Comparison of ENCODE assay signal across 8 cellular contexts in the genomic region with DNA sequence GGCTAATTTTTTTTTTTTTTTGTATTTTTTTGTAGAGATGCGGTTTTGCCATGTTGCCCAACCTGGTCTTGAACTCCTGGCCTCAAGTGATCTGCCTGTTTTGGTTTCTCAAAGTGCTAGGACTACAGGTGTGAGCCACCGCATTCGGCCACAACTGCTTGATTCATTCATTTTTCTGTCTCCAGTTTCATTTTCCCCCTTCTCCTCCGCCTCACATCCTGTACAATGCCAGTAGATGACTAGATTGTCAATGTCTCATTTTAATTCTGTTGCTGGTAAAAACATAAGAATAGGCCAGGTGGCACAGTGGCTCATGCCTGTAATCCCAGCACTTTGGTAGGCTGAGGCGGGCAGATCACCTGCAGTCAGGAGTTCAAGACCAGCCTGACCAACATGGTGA. TPM values are rescaled to one million over a fixed set of nuclear protein-coding genes. Genes with fewer than 3 reads are reported as not detected.
DNase-seq lines count a peak whose midpoint lies in the region; ATAC-seq and TF ChIP-seq lines count a peak whose summit lies in the region.

No MANE protein-coding gene starts in this region.

- H3K27me3 Mint-ChIP-seq in IgD-negative memory B cell: no peaks in the 10 kb centered on the region
- H3K27me3 Mint-ChIP-seq in stimulated activated memory B cell treated with anti-CD40 and anti-IgM and Interleukin-4, amounts not matched to agents 10 μg/mL and 1 μg/mL and 100 μg/mL, for 72 hours: no peaks in the 10 kb centered on the region

- H3F3A ChIP-seq in SK-N-SH (replicated peaks; ENCODE audit: insufficient read depth): no peaks in the 10 kb centered on the region

- H3K4me2 ChIP-seq in SK-N-SH: no peak overlapping the region

- H3K27me3 ChIP-seq in SK-N-SH (ENCODE audit: insufficient read depth): no peaks in the 10 kb centered on the region

- 95% methylated on average over 5 of the region's 5 CpGs for WGBS in SK-N-SH (ENCODE audit: low lambda C conversion rate)

- POLR2A ChIA-PET in SK-N-SH (lab: Yijun Ruan, JAX) (no interaction called here), RWPE1 (lab: Yijun Ruan, JAX; ENCODE audit: low non-redundant PET) (no interaction called here)

- TF ChIP-seq EP300 in SK-N-SH (IDR thresholded peaks at IDR 0.05; ENCODE audit: borderline replicate concordance in 1 of 2, low read depth in 1 of 2, low read length in 1 of 2): no peak

- H3K27ac Mint-ChIP-seq in IgD-negative memory B cell: peak overlapping the region; percentile 43 to 91 (median 72)
- peak overlapping the region; percentile 84 for H3K27ac Mint-ChIP-seq in stimulated activated memory B cell treated with anti-CD40 and anti-IgM and Interleukin-4, amounts not matched to agents 10 μg/mL and 1 μg/mL and 100 μg/mL, for 72 hours

- ATAC-seq in GM21381 (IDR thresholded peaks at IDR 0.05; ENCODE audit: unreplicated experiment) (peak; percentile 51), Right ventricle myocardium inferior (no peak)
- peak; percentile 69 for ATAC-seq in stimulated activated memory B cell treated with anti-CD40 and anti-IgM and Interleukin-4, amounts not matched to agents 10 μg/mL and 1 μg/mL and 100 μg/mL, for 72 hours

- no peaks in the 10 kb centered on the region for H3K4me1 ChIP-seq in SK-N-SH (ENCODE audit: control insufficient read depth in 1 of 2, insufficient read depth in 2 of 2, low read depth in 1 of 2, low read length in 1 of 2)

- no peaks in the 10 kb centered on the region for H4K20me1 ChIP-seq in SK-N-SH (ENCODE audit: insufficient read depth)

- no peaks in the 10 kb centered on the region for H3K9me2 ChIP-seq in SK-N-SH

- TF ChIP-seq CTCF in SK-N-SH (IDR thresholded peaks at IDR 0.05): no peak
- no peak for TF ChIP-seq CTCF in RWPE1 (conservative IDR thresholded peaks at IDR 0.05; ENCODE audit: low read depth)

- H3K4me1 Mint-ChIP-seq in IgD-negative memory B cell: peaks cover 23 to 32% (median 30%) of the 10 kb centered on the region in 3 donors
- H3K4me1 Mint-ChIP-seq in stimulated activated memory B cell treated with anti-CD40 and anti-IgM and Interleukin-4, amounts not matched to agents 10 μg/mL and 1 μg/mL and 100 μg/mL, for 72 hours: peaks cover 48% of the 10 kb centered on the region

- no peak for TF ChIP-seq RAD21 in SK-N-SH (IDR thresholded peaks at IDR 0.05; ENCODE audit: low read length)

- no peak overlapping the region for H3K4me3 ChIP-seq in SK-N-SH (ENCODE audit: low read depth in 2 of 2, low read length in 1 of 2)

- no peaks in the 10 kb centered on the region for H3K36me3 ChIP-seq in SK-N-SH (replicated peaks in 1 of 2; ENCODE audit: control insufficient read depth in 1 of 2, insufficient read depth in 2 of 2, low read length in 1 of 2)

- no peak overlapping the region for H3K9ac ChIP-seq in SK-N-SH

- H3K79me2 ChIP-seq in SK-N-SH (ENCODE audit: insufficient read depth): no peaks in the 10 kb centered on the region

- H3K4me3 Mint-ChIP-seq in IgD-negative memory B cell: peak overlapping the region; percentile 0 to 86 (median 36)
- peak overlapping the region; percentile 11 for H3K4me3 Mint-ChIP-seq in stimulated activated memory B cell treated with anti-CD40 and anti-IgM and Interleukin-4, amounts not matched to agents 10 μg/mL and 1 μg/mL and 100 μg/mL, for 72 hours

- intact Hi-C loops in Right ventricle myocardium inferior (cut with DNase I): no loop called here

- CTCF ChIA-PET in SK-N-SH (lab: Yijun Ruan, JAX) (no interaction called here), RWPE1 (lab: Yijun Ruan, JAX) (no interaction called here)

- H2AFZ ChIP-seq in SK-N-SH (ENCODE audit: low read depth): no peak overlapping the region

- H3K9me3 ChIP-seq in SK-N-SH: no peaks in the 10 kb centered on the region

- peak; percentile 48 for DNase-seq in activated effector memory CD4-positive, alpha-beta T cell treated with Interleukin-2 at 50 U/mL for 16 hours
- no peak for DNase-seq in SK-N-SH
- no peak for DNase-seq in Right ventricle myocardium inferior (ENCODE audit: missing footprints)
- no peak for DNase-seq in RWPE1 (ENCODE audit: low spot score)
- no peak for DNase-seq in NCI-H1417 treated with DMSO at 0.1 percent for 48 hours (lab: John Stamatoyannopoulos, UW)

- H3K27ac ChIP-seq in SK-N-SH (ENCODE audit: low read depth in 2 of 2, low read length in 1 of 2) (no peak overlapping the region), RWPE1 (no peak overlapping the region)

- no peaks in the 10 kb centered on the region for H3K9me3 Mint-ChIP-seq in IgD-negative memory B cell
- H3K9me3 Mint-ChIP-seq in stimulated activated memory B cell treated with anti-CD40 and anti-IgM and Interleukin-4, amounts not matched to agents 10 μg/mL and 1 μg/mL and 100 μg/mL, for 72 hours: no peaks in the 10 kb centered on the region

- H3K36me3 Mint-ChIP-seq in IgD-negative memory B cell: peaks cover 2% of the 10 kb centered on the region
- H3K36me3 Mint-ChIP-seq in stimulated activated memory B cell treated with anti-CD40 and anti-IgM and Interleukin-4, amounts not matched to agents 10 μg/mL and 1 μg/mL and 100 μg/mL, for 72 hours: no peaks in the 10 kb centered on the region

TF ChIP-seq in SK-N-SH, 30 proteins besides CTCF, POLR2A, EP300 and RAD21 (continues in another document):
- TF ChIP-seq SIN3A (IDR thresholded peaks at IDR 0.05; ENCODE audit: borderline replicate concordance, low read depth, low read length) (no peak), MEF2A (IDR thresholded peaks at IDR 0.05; ENCODE audit: borderline replicate concordance, low read depth) (no peak), PBX3 (IDR thresholded peaks at IDR 0.05) (no peak), FOXJ3 (CRISPR knock-in tag; IDR thresholded peaks at IDR 0.05) (no peak), USF2 (IDR thresholded peaks at IDR 0.05; ENCODE audit: borderline replicate concordance, low read depth, low read length) (no peak), CHD2 (IDR thresholded peaks at IDR 0.05; ENCODE audit: low read length, partially characterized antibody) (no peak), IRF3 (IDR thresholded peaks at IDR 0.05; ENCODE audit: low read depth, low read length) (no peak), MAX (IDR thresholded peaks at IDR 0.05; ENCODE audit: low read depth) (no peak), POLR2AphosphoS5 (IDR thresholded peaks at IDR 0.05; ENCODE audit: low read depth, low read length) (no peak), ELF1 (IDR thresholded peaks at IDR 0.05) (no peak), GABPA (IDR thresholded peaks at IDR 0.05; ENCODE audit: low read depth) (no peak), RFX5 (IDR thresholded peaks at IDR 0.05; ENCODE audit: low read length) (no peak), FOSL2 (IDR thresholded peaks at IDR 0.05; ENCODE audit: borderline replicate concordance, low read depth) (no peak)
- TF ChIP-seq, protein P1, sequence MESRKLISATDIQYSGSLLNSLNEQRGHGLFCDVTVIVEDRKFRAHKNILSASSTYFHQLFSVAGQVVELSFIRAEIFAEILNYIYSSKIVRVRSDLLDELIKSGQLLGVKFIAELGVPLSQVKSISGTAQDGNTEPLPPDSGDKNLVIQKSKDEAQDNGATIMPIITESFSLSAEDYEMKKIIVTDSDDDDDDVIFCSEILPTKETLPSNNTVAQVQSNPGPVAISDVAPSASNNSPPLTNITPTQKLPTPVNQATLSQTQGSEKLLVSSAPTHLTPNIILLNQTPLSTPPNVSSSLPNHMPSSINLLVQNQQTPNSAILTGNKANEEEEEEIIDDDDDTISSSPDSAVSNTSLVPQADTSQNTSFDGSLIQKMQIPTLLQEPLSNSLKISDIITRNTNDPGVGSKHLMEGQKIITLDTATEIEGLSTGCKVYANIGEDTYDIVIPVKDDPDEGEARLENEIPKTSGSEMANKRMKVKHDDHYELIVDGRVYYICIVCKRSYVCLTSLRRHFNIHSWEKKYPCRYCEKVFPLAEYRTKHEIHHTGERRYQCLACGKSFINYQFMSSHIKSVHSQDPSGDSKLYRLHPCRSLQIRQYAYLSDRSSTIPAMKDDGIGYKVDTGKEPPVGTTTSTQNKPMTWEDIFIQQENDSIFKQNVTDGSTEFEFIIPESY (IDR thresholded peaks at IDR 0.05; ENCODE audit: borderline replicate concordance, low read depth): no peak

RNA-seq across cellular contexts. Expression of gene ZNF592, which starts 12.0 kb away (rescaled TPM):
- polyA plus RNA-seq in IgD-negative memory B cell: 11.9 TPM
- polyA plus RNA-seq in SK-N-SH (2012; rRNA removed): 8.0 and 8.7 TPM in 2 replicates
- polyA plus RNA-seq in SK-N-SH (2012; cell fraction: cytosol; rRNA removed): 4.2 and 5.8 TPM in 2 replicates
- polyA plus RNA-seq in SK-N-SH (2012; cell fraction: nucleus; rRNA removed): 18.7 and 18.8 TPM in 2 replicates
- 19.2 TPM for total RNA-seq in Right ventricle myocardium inferior

RNA-seq across cellular contexts. Expression of gene SEC11A, which starts 20.4 kb away (rescaled TPM):
- polyA plus RNA-seq in IgD-negative memory B cell (117 TPM), SK-N-SH (2012; rRNA removed) (107 and 134 TPM in 2 replicates)
- polyA plus RNA-seq in SK-N-SH (2012; cell fraction: cytosol; rRNA removed): 179 and 266 TPM in 2 replicates
- 16.4 and 38.3 TPM in 2 replicates for polyA plus RNA-seq in SK-N-SH (2012; cell fraction: nucleus; rRNA removed)
- 84.7 TPM for total RNA-seq in Right ventricle myocardium inferior
